Comparison of ENCODE assay signal across 8 cellular contexts in the genomic region with DNA sequence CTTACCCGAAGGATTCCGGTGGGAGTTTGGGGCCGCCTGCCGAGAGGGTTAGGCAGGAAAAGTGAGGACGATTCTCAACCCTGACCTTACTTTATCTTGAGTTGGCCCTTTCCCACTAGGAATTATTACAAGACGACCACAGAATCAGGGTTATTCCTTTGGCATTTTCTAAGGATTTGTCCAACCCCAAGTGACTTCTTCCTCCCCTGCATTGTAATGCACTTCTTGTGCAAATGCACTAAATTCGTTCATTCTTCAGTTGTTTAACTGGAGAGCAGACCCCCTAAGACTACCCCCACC. TPM values are rescaled to one million over a fixed set of nuclear protein-coding genes. Genes with fewer than 3 reads are reported as not detected.
A peak's percentile ranks its signal among the peaks of the same experiment; 100 is the strongest.
DNase-seq lines count a peak whose midpoint lies in the region; ATAC-seq and TF ChIP-seq lines count a peak whose summit lies in the region.

No MANE protein-coding gene starts in this region.

- H3K9ac ChIP-seq in OCI-LY3 (ENCODE audit: low read length) (peak overlapping the region; percentile 91), endocrine pancreas (ENCODE audit: control insufficient read depth, insufficient read depth, low read length) (peak overlapping the region; percentile 44), neural progenitor cell (peak overlapping the region; percentile 89)

- intact Hi-C loops in CD4-positive, alpha-beta memory T cell (cut with micrococcal nuclease): no loop called here

- TF ChIP-seq CTCF in OCI-LY3 (IDR thresholded peaks at IDR 0.05; ENCODE audit: low read depth, low read length): no peak
- no peak for TF ChIP-seq CTCF in neural progenitor cell (IDR thresholded peaks at IDR 0.05)

- H3K4me2 ChIP-seq in OCI-LY3 (ENCODE audit: low read length) (peak overlapping the region; percentile 93), neural progenitor cell (peak overlapping the region; percentile 88)

- POLR2A ChIA-PET in CD4-positive, alpha-beta memory T cell (lab: Charles Lee; ENCODE audit: partially characterized antibody): interaction anchor here (0.6 to 1.5 kb wide), 5 partner anchors 31 to 609 kb away, joined by 3 to 9 read pairs (median 4); no protein-coding TSS in a partner anchor

- no peaks in the 10 kb centered on the region for H3K9me3 ChIP-seq in CD4-positive, alpha-beta memory T cell (ENCODE audit: control insufficient read depth in 1 of 2, low read length in 2 of 2)
- H3K9me3 ChIP-seq in OCI-LY3 (ENCODE audit: insufficient read depth, low read length) (no peaks in the 10 kb centered on the region), endocrine pancreas (ENCODE audit: control insufficient read depth, low read length) (no peaks in the 10 kb centered on the region), neural progenitor cell (ENCODE audit: low read depth) (no peaks in the 10 kb centered on the region)

- no peaks in the 10 kb centered on the region for H3K9me3 Mint-ChIP-seq in CD4-positive, alpha-beta memory T cell
- no peaks in the 10 kb centered on the region for H3K9me3 Mint-ChIP-seq in neural progenitor cell

- H4K20me1 ChIP-seq in OCI-LY3 (ENCODE audit: insufficient read depth, low read length): peaks cover 9% of the 10 kb centered on the region
- peaks cover 10% of the 10 kb centered on the region for H4K20me1 ChIP-seq in neural progenitor cell (ENCODE audit: low read depth)

- H3K36me3 ChIP-seq in CD4-positive, alpha-beta memory T cell (ENCODE audit: insufficient read depth, low read length): no peaks in the 10 kb centered on the region
- H3K36me3 ChIP-seq in OCI-LY3 (replicated peaks; ENCODE audit: low read depth, low read length): peaks cover 4% of the 10 kb centered on the region
- H3K36me3 ChIP-seq in endocrine pancreas (ENCODE audit: control insufficient read depth, insufficient read depth, low read length): no peaks in the 10 kb centered on the region
- no peaks in the 10 kb centered on the region for H3K36me3 ChIP-seq in neural progenitor cell

- CTCF ChIA-PET in CD4-positive, alpha-beta memory T cell (lab: Charles Lee; ENCODE audit: partially characterized antibody): interaction anchor here (1.0 to 1.2 kb wide), 4 partner anchors 10 to 373 kb away, joined by 3 to 4 read pairs (median 4); no protein-coding TSS in a partner anchor

- H2AFZ ChIP-seq in OCI-LY3 (ENCODE audit: low read depth, low read length): no peak overlapping the region
- H2AFZ ChIP-seq in neural progenitor cell (replicated peaks): peak overlapping the region; percentile 66

- H3F3A ChIP-seq in neural progenitor cell (ENCODE audit: low read depth): peaks cover 10% of the 10 kb centered on the region

- H3K4me3 ChIP-seq in CD4-positive, alpha-beta memory T cell (ENCODE audit: low read length in 2 of 2): peak overlapping the region; percentile 55 to 93
- H3K4me3 ChIP-seq in OCI-LY3 (ENCODE audit: low read length) (peak overlapping the region; percentile 89), endocrine pancreas (ENCODE audit: control insufficient read depth, insufficient read depth, low read length) (peak overlapping the region; percentile 83), neural progenitor cell (peak overlapping the region; percentile 68)

- H3K36me3 Mint-ChIP-seq in CD4-positive, alpha-beta memory T cell: peaks cover 7 to 8% of the 10 kb centered on the region in 2 donors
- no peaks in the 10 kb centered on the region for H3K36me3 Mint-ChIP-seq in neural progenitor cell

- H3K4me1 Mint-ChIP-seq in CD4-positive, alpha-beta memory T cell: peaks cover 29 to 64% (median 43%) of the 10 kb centered on the region in 4 donors
- H3K4me1 Mint-ChIP-seq in neural progenitor cell: peaks cover 14% of the 10 kb centered on the region

- H3K79me2 ChIP-seq in OCI-LY3 (ENCODE audit: low read length): peaks cover 46% of the 10 kb centered on the region
- peaks cover 50% of the 10 kb centered on the region for H3K79me2 ChIP-seq in neural progenitor cell (ENCODE audit: low read depth)

- H3K27ac ChIP-seq in CD4-positive, alpha-beta memory T cell (ENCODE audit: low read depth, low read length): peak overlapping the region; percentile 97
- no peak overlapping the region for H3K27ac ChIP-seq in OCI-LY3 (ENCODE audit: low read length)
- H3K27ac ChIP-seq in neural progenitor cell: peak overlapping the region; percentile 92

- peak overlapping the region; percentile 87 to 97 (median 92) for H3K27ac Mint-ChIP-seq in CD4-positive, alpha-beta memory T cell
- no peak overlapping the region for H3K27ac Mint-ChIP-seq in neural progenitor cell

- peaks cover 38% of the 10 kb centered on the region for H3K4me1 ChIP-seq in CD4-positive, alpha-beta memory T cell (ENCODE audit: insufficient read depth, low read length)
- H3K4me1 ChIP-seq in OCI-LY3 (ENCODE audit: low read length) (peaks cover 28% of the 10 kb centered on the region), endocrine pancreas (ENCODE audit: control insufficient read depth, insufficient read depth, low read length) (peaks cover 9% of the 10 kb centered on the region), neural progenitor cell (no peaks in the 10 kb centered on the region)

- peak overlapping the region; percentile 86 to 96 (median 92) for H3K4me3 Mint-ChIP-seq in CD4-positive, alpha-beta memory T cell
- peak overlapping the region; percentile 97 for H3K4me3 Mint-ChIP-seq in neural progenitor cell

- ATAC-seq in HG03460 (IDR thresholded peaks at IDR 0.05; ENCODE audit: unreplicated experiment) (no peak), esophagus mucosa (no peak)

- DNase-seq in CD4-positive, alpha-beta memory T cell: no peak
- DNase-seq in neural progenitor cell (ENCODE audit: low spot score): no peak
- DNase-seq in AG08395 (ENCODE audit: low spot score): no peak
- DNase-seq in amygdala (lab: John Stamatoyannopoulos, UW): no peak

- H3K27me3 Mint-ChIP-seq in CD4-positive, alpha-beta memory T cell: no peaks in the 10 kb centered on the region
- H3K27me3 Mint-ChIP-seq in neural progenitor cell (ENCODE audit: insufficient read depth, low read depth): peaks cover 10% of the 10 kb centered on the region

- no peaks in the 10 kb centered on the region for H3K27me3 ChIP-seq in CD4-positive, alpha-beta memory T cell (ENCODE audit: insufficient read depth, low read length)
- H3K27me3 ChIP-seq in OCI-LY3 (ENCODE audit: low read depth, low read length) (no peaks in the 10 kb centered on the region), endocrine pancreas (ENCODE audit: control insufficient read depth, insufficient read depth, low read length) (no peaks in the 10 kb centered on the region), neural progenitor cell (peaks cover 4% of the 10 kb centered on the region)

RNA-seq across cellular contexts. Expression of gene TMEM217, which starts 0.4 kb away (rescaled TPM):
- total RNA-seq in CD4-positive, alpha-beta memory T cell: 1 to 10 TPM in 1 of 2 experiments, not detected in 1; 1.4 TPM
- polyA plus RNA-seq in CD4-positive, alpha-beta memory T cell: under 1 TPM; 0.31 to 0.42 TPM
- total RNA-seq in neural progenitor cell (ENCODE audit: low replicate concordance) (0.09 TPM in 1 of 2 replicates, not detected in the other), esophagus mucosa (0.84 TPM)

RNA-seq across cellular contexts. Expression of gene TBC1D22B, which starts 0.8 kb away (rescaled TPM):
- total RNA-seq in CD4-positive, alpha-beta memory T cell: 10 to 100 TPM in 1 of 2 experiments, 1 to 10 TPM in 1; 9.7 to 10.3 TPM
- 10 to 100 TPM in 1 of 2 donors, 1 to 10 TPM in 1; 7.2 to 11.9 TPM for polyA plus RNA-seq in CD4-positive, alpha-beta memory T cell
- total RNA-seq in neural progenitor cell (ENCODE audit: low replicate concordance) (16.2 and 16.5 TPM in 2 replicates), esophagus mucosa (10.0 TPM)
